In genomic region chr21:43209575-43210453, GRCh38 we compare ENCODE assay signal across 1 cellular context.
TF ChIP-seq lines count a peak whose summit lies in the region.

No MANE protein-coding gene starts in this region.

TF ChIP-seq in GM23338, 12 proteins besides CTCF, POLR2A, EP300 and RAD21 (continued from another document):
- TF ChIP-seq, protein P1, sequence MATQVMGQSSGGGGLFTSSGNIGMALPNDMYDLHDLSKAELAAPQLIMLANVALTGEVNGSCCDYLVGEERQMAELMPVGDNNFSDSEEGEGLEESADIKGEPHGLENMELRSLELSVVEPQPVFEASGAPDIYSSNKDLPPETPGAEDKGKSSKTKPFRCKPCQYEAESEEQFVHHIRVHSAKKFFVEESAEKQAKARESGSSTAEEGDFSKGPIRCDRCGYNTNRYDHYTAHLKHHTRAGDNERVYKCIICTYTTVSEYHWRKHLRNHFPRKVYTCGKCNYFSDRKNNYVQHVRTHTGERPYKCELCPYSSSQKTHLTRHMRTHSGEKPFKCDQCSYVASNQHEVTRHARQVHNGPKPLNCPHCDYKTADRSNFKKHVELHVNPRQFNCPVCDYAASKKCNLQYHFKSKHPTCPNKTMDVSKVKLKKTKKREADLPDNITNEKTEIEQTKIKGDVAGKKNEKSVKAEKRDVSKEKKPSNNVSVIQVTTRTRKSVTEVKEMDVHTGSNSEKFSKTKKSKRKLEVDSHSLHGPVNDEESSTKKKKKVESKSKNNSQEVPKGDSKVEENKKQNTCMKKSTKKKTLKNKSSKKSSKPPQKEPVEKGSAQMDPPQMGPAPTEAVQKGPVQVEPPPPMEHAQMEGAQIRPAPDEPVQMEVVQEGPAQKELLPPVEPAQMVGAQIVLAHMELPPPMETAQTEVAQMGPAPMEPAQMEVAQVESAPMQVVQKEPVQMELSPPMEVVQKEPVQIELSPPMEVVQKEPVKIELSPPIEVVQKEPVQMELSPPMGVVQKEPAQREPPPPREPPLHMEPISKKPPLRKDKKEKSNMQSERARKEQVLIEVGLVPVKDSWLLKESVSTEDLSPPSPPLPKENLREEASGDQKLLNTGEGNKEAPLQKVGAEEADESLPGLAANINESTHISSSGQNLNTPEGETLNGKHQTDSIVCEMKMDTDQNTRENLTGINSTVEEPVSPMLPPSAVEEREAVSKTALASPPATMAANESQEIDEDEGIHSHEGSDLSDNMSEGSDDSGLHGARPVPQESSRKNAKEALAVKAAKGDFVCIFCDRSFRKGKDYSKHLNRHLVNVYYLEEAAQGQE (IDR thresholded peaks at IDR 0.05; ENCODE audit: unreplicated experiment) = no peak
- TF ChIP-seq ZNF331 (CRISPR knock-in tag; IDR thresholded peaks at IDR 0.05; ENCODE audit: low read depth) = no peak
- TF ChIP-seq, protein P2, sequence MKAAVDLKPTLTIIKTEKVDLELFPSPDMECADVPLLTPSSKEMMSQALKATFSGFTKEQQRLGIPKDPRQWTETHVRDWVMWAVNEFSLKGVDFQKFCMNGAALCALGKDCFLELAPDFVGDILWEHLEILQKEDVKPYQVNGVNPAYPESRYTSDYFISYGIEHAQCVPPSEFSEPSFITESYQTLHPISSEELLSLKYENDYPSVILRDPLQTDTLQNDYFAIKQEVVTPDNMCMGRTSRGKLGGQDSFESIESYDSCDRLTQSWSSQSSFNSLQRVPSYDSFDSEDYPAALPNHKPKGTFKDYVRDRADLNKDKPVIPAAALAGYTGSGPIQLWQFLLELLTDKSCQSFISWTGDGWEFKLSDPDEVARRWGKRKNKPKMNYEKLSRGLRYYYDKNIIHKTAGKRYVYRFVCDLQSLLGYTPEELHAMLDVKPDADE (IDR thresholded peaks at IDR 0.05) = no peak
- TF ChIP-seq STAT1 (IDR thresholded peaks at IDR 0.05; ENCODE audit: unreplicated experiment) = no peak
- no peak for TF ChIP-seq EZH2phosphoT487 (IDR thresholded peaks at IDR 0.05; ENCODE audit: unreplicated experiment)
- no peak for TF ChIP-seq JUNB (IDR thresholded peaks at IDR 0.05; ENCODE audit: unreplicated experiment)
- no peak for TF ChIP-seq NANOG (IDR thresholded peaks at IDR 0.05; ENCODE audit: borderline replicate concordance)
- no peak for TF ChIP-seq POLR2AphosphoS5 (IDR thresholded peaks at IDR 0.05; ENCODE audit: low read depth)
